ENCODE assay signal across 18 cellular contexts in the genomic region with DNA sequence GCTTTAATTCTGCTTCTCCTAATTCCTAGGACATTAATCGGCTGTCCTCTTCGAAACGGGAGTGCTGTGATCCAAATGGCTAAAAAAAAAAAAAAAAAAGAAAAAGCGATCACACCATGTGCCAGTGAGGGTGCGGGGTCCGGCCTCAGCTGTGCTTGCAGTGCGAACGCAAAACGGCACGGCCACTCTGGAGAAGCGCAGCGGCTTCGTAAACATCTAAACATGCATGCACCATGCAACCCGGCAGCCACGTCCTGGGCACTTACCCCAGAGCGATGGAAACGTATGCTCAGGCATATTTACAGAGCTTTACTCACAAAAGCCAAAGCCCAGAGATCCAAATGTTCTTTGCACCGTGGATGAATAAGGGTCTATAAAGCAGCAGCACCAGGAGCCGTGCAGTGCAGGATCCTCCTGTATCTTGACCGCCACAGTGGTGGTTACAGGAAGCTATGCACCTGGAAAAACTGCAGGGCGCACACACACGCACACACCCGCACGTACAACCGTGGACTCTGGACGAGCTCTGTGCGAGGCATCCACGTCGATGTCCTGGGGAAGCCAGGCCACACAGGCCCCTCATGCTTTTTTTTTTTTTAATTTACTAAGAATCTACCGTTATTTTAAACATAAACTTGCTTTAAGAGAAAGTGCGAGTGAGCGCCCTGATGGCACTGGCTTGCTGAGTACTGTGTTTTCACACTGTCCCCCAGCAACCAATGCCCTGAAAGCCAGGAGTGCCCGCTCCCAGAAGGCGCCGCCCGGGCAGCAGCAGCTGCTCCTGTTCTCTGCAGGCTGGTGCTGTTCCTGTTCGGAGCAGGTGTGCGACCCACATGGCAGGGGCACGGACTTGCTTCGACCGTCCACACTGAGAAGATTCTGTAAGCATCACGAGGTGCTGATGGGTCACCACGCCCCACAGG. TPM values are rescaled to one million over a fixed set of nuclear protein-coding genes. Genes with fewer than 3 reads are reported as not detected.
DNase-seq lines count a peak whose midpoint lies in the region; ATAC-seq and TF ChIP-seq lines count a peak whose summit lies in the region.
"Had no signal": no experiment of that assay in that cellular context is flagged by ENCODE, and none has a peak within 500 bp of the region (broad histone marks: within the 10 kb centered on the region; RNA-seq: fewer than 3 reads in every experiment).

No MANE protein-coding gene starts in this region.

- H3K4me3 Mint-ChIP-seq in progenitor cell of endocrine pancreas (ENCODE audit: low read depth), result no peak overlapping the region
- H3K4me3 Mint-ChIP-seq: CD14-positive monocyte had no signal

- 91% methylated on average over 43 of the region's 43 CpGs for WGBS in right cardiac atrium

- no peak for TF ChIP-seq POLR2A in Peyer's patch (IDR thresholded peaks at IDR 0.05)

- H3K9me3 ChIP-seq in right atrium auricular region (no peaks in the 10 kb centered on the region), right cardiac atrium (ENCODE audit: control insufficient read depth, low read length) (no peaks in the 10 kb centered on the region), Peyer's patch (no peaks in the 10 kb centered on the region)
- H3K9me3 ChIP-seq: HAP-1, SJSA1 had no signal

- H3K27me3 ChIP-seq in right atrium auricular region, result no peaks in the 10 kb centered on the region
- H3K27me3 ChIP-seq in right cardiac atrium (ENCODE audit: control insufficient read depth, insufficient read depth), result no peaks in the 10 kb centered on the region
- no peaks in the 10 kb centered on the region for H3K27me3 ChIP-seq in Peyer's patch
- H3K27me3 ChIP-seq: SJSA1 had no signal

- peaks cover 9% of the 10 kb centered on the region for H3K36me3 Mint-ChIP-seq in progenitor cell of endocrine pancreas (ENCODE audit: insufficient read depth)
- H3K36me3 Mint-ChIP-seq: CD14-positive monocyte had no signal

- peak overlapping the region; percentile 16 for H3K27ac Mint-ChIP-seq in progenitor cell of endocrine pancreas
- H3K27ac Mint-ChIP-seq: CD14-positive monocyte had no signal

- H3K27me3 Mint-ChIP-seq in progenitor cell of endocrine pancreas, result no peaks in the 10 kb centered on the region

- no peaks in the 10 kb centered on the region for H3K36me3 ChIP-seq in right atrium auricular region
- no peaks in the 10 kb centered on the region for H3K36me3 ChIP-seq in Peyer's patch
- H3K36me3 ChIP-seq: HAP-1, SJSA1 had no signal

- no peak for TF ChIP-seq CTCF in right atrium auricular region (IDR thresholded peaks at IDR 0.05)
- no peak for TF ChIP-seq CTCF in progenitor cell of endocrine pancreas (IDR thresholded peaks at IDR 0.05; ENCODE audit: unreplicated experiment)
- no peak for TF ChIP-seq CTCF in Peyer's patch (IDR thresholded peaks at IDR 0.05)

- no peak overlapping the region for H3K4me3 ChIP-seq in right atrium auricular region
- no peak overlapping the region for H3K4me3 ChIP-seq in right cardiac atrium (ENCODE audit: low read length)
- no peak overlapping the region for H3K4me3 ChIP-seq in Peyer's patch
- H3K4me3 ChIP-seq: HAP-1, SJSA1 had no signal

- no peaks in the 10 kb centered on the region for H3K4me1 Mint-ChIP-seq in progenitor cell of endocrine pancreas (ENCODE audit: low read depth)
- H3K4me1 Mint-ChIP-seq: CD14-positive monocyte had no signal

- no peak for ATAC-seq in Right ventricle myocardium superior (ENCODE audit: poor library complexity)
- peak in 1 of 2 donors; percentile 37 for ATAC-seq in right cardiac atrium
- ATAC-seq in HG03039 (IDR thresholded peaks at IDR 0.05; ENCODE audit: unreplicated experiment), result no peak

- H3K27ac ChIP-seq in right atrium auricular region (no peak overlapping the region), right cardiac atrium (ENCODE audit: low read length) (no peak overlapping the region), Peyer's patch (no peak overlapping the region)
- H3K27ac ChIP-seq: RWPE1, SJSA1 had no signal

- peak; percentile 22 for DNase-seq in Right ventricle myocardium superior
- no peak for DNase-seq in right atrium auricular region (ENCODE audit: low spot score)
- peak in 2 of 3 donors; percentile 25 to 31 for DNase-seq in right cardiac atrium
- DNase-seq in progenitor cell of endocrine pancreas (ENCODE audit: low spot score, unreplicated experiment), result no peak
- no peak for DNase-seq in DMS53 (lab: John Stamatoyannopoulos, UW)
- no peak for DNase-seq in Peyer's patch
- no peak for DNase-seq in NCI-H2196 (lab: John Stamatoyannopoulos, UW; ENCODE audit: unreplicated experiment)
- DNase-seq: COR-L47, NCI-H1417, NCI-H2029, NCI-H446 treated with DMSO at 0.1 percent for 48 hours, NCI-H748 treated with DMSO at 0.1 percent for 48 hours, OCI-M1 had no signal

- intact Hi-C loops in Right ventricle myocardium superior (cut with DNase I), result no loop called here
- intact Hi-C loops in right cardiac atrium (cut with DNase I), result no loop called here

- H3K9me3 Mint-ChIP-seq in progenitor cell of endocrine pancreas (ENCODE audit: low read depth), result no peaks in the 10 kb centered on the region

- H3K4me1 ChIP-seq in right atrium auricular region (peaks cover 0 to 5% of the 10 kb centered on the region in 2 donors), right cardiac atrium (ENCODE audit: control insufficient read depth, insufficient read depth, low read length) (no peaks in the 10 kb centered on the region), Peyer's patch (no peaks in the 10 kb centered on the region)
- H3K4me1 ChIP-seq: HAP-1, SJSA1 had no signal

RNA-seq across cellular contexts. Expression of a gene that starts 25.0 kb away (rescaled TPM):
- 2.5 TPM for total RNA-seq in Right ventricle myocardium superior
- 1 to 10 TPM; 4.6 to 6.9 TPM for total RNA-seq in right atrium auricular region
- 1 to 10 TPM; 3.0 to 6.7 (median 4.5) TPM for total RNA-seq in right cardiac atrium
- 3.6 TPM for polyA plus RNA-seq in right cardiac atrium
- 0.50 and 0.64 TPM in 2 replicates for total RNA-seq in progenitor cell of endocrine pancreas
- total RNA-seq in Peyer's patch, result 1 to 10 TPM in 3 of 4 donors, under 1 TPM in 1; 0.53 to 8.3 (median 2.1) TPM
- total RNA-seq: SJSA1 had no signal

RNA-seq across cellular contexts. Expression of a gene that starts 47.1 kb away (rescaled TPM):
- total RNA-seq in Right ventricle myocardium superior, result 6.0 TPM
- 10 to 100 TPM; 10.2 to 16.2 TPM for total RNA-seq in right atrium auricular region
- total RNA-seq in right cardiac atrium, result 10 to 100 TPM in 3 of 4 donors, 1 to 10 TPM in 1; 8.9 to 13.2 (median 11.5) TPM
- 19.0 TPM for polyA plus RNA-seq in right cardiac atrium
- total RNA-seq in progenitor cell of endocrine pancreas, result 14.1 and 16.8 TPM in 2 replicates
- total RNA-seq in Peyer's patch, result 10 to 100 TPM; 16.0 to 30.5 (median 24.8) TPM

Comparison
In these comparisons a context has a peak if more than half of its experiments do, and no peak if none do; other contexts are left out.
1. DNase-seq: peak in Right ventricle myocardium superior (single experiment) and right cardiac atrium (2 of 3); none in right atrium auricular region (single experiment), progenitor cell of endocrine pancreas (single experiment), DMS53 (single experiment), Peyer's patch (0 of 3) and NCI-H2196 (single experiment).